Comparison of ENCODE assay signal across 25 cellular contexts in the genomic region with DNA sequence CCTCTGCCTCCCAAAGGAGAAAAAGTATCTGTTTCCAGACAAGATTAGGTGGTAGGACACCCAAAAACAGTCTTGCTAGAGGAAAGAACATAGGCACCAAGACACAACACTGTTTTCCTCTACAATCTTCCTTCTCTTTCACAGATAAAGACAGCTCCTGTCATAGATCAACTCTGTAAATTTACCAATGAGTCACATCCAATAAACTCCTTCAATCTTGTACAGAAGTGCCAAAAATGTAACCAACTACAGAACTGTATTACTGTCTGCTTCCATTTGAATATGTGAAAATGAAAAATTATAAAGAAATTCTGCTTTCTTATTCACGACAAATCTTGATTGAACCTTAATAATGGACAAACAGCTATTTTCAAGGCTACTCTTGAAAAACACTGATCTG.
"Had no signal": no experiment of that assay in that cellular context is flagged by ENCODE, and none has a peak within 500 bp of the region (broad histone marks: within the 10 kb centered on the region; RNA-seq: fewer than 3 reads in every experiment).

No MANE protein-coding gene starts in this region.

- H3K4me1 ChIP-seq: colonic mucosa, esophagus muscularis mucosa, esophagus squamous epithelium, foreskin keratinocyte, gastrocnemius medialis, gastroesophageal sphincter, heart left ventricle, heart right ventricle had no signal

- H3K27ac Mint-ChIP-seq: dendritic cell treated with granulocyte-macrophage colony-stimulating factor and Interleukin-4, amounts not matched to agents 40 ng/mL and 50 ng/mL, for 4 days; effector memory CD8-positive, alpha-beta T cell; endodermal cell had no signal

- H3K4me1 Mint-ChIP-seq: endodermal cell had no signal

- H3K36me3 ChIP-seq: colonic mucosa, esophagus muscularis mucosa, esophagus squamous epithelium, gastrocnemius medialis, gastroesophageal sphincter, heart left ventricle, heart right ventricle had no signal

- ATAC-seq: effector memory CD8-positive, alpha-beta T cell; esophagus mucosa; foreskin keratinocyte; gastrocnemius medialis; gastroesophageal sphincter; heart left ventricle; heart right ventricle had no signal

- H3K27me3 Mint-ChIP-seq: dendritic cell treated with granulocyte-macrophage colony-stimulating factor and Interleukin-4, amounts not matched to agents 40 ng/mL and 50 ng/mL, for 4 days; effector memory CD8-positive, alpha-beta T cell had no signal

- H3K27ac ChIP-seq: colonic mucosa, coronary artery, dorsolateral prefrontal cortex, epithelial cell of prostate, esophagus muscularis mucosa, esophagus squamous epithelium, foreskin keratinocyte, gastrocnemius medialis, gastroesophageal sphincter, heart left ventricle, heart right ventricle had no signal

- H3K4me3 ChIP-seq: colonic mucosa, coronary artery, dorsolateral prefrontal cortex, esophagus muscularis mucosa, esophagus squamous epithelium, gastrocnemius medialis, gastroesophageal sphincter, heart left ventricle, heart right ventricle had no signal

- DNase-seq: colonic mucosa; cortex of kidney; dermis blood vessel endothelial cell; dorsolateral prefrontal cortex; effector CD4-positive, alpha-beta T cell; effector CD8-positive, alpha-beta T cell; effector memory CD4-positive, alpha-beta T cell; effector memory CD8-positive, alpha-beta T cell; endodermal cell; erythroblast; esophagus squamous epithelium; foreskin fibroblast; foreskin keratinocyte; foreskin melanocyte; gastrocnemius medialis; glutamatergic neuron; head of caudate nucleus; heart left ventricle; heart right ventricle had no signal

- H3K9me3 ChIP-seq: colonic mucosa, esophagus muscularis mucosa, esophagus squamous epithelium, gastrocnemius medialis, gastroesophageal sphincter, heart left ventricle, heart right ventricle had no signal

- H3K4me3 Mint-ChIP-seq: dendritic cell treated with granulocyte-macrophage colony-stimulating factor and Interleukin-4, amounts not matched to agents 40 ng/mL and 50 ng/mL, for 4 days; effector memory CD8-positive, alpha-beta T cell; endodermal cell had no signal

- H3K9me3 Mint-ChIP-seq: dendritic cell treated with granulocyte-macrophage colony-stimulating factor and Interleukin-4, amounts not matched to agents 40 ng/mL and 50 ng/mL, for 4 days; endodermal cell had no signal

- H3K27me3 ChIP-seq: colonic mucosa, dorsolateral prefrontal cortex, esophagus muscularis mucosa, esophagus squamous epithelium, foreskin keratinocyte, gastrocnemius medialis, gastroesophageal sphincter, heart left ventricle, heart right ventricle had no signal
